8 cellular contexts compared by ENCODE assay signal in the genomic region with DNA sequence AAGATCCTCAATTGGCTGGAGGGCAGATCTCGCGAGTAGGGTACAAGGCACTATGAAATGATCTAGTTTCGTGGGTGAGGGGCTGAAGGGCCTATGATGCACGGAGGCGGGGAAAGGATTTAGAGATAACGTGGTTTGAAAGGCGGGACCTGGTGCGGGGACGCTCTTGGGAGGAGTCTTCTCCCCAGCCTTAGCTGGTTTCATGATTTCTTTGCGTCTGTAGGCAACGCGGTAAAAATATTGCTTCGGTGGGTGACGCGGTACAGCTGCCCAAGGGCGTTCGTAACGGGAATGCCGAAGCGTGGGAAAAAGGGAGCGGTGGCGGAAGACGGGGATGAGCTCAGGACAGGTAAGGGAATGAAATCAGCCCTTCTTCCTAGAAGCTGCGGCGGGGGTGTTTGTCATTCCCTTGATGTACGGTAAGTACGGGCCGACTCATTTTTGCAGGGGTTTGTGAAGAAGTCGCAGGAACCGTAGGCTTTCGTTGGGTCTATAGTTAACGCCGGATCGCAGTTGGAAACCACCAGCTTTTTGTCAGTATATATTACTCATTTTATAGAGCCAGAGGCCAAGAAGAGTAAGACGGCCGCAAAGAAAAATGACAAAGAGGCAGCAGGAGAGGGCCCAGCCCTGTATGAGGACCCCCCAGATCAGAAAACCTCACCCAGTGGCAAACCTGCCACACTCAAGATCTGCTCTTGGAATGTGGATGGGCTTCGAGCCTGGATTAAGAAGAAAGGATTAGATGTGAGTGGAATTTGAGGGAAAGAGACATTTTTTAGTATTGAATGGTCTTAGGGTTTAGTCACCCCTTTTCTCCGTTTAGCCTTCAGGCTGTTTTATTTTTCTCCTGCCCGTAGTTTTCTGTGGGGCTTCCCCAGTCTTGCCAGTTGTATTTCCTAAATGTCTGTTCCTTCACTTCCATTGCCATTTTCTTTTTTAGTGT. TPM values are rescaled to one million over a fixed set of nuclear protein-coding genes. Genes with fewer than 3 reads are reported as not detected.
DNase-seq lines count a peak whose midpoint lies in the region; ATAC-seq lines count a peak whose summit lies in the region.

No MANE protein-coding gene starts in this region.

- H3K9me3 Mint-ChIP-seq in natural killer cell treated with Interleukin-12 subunit alpha and Interleukin-12 subunit beta and Interleukin-15 and Interleukin-18, amount 100 ng/mL, for 72 hours: no peaks in the 10 kb centered on the region

- H3K36me3 Mint-ChIP-seq in natural killer cell treated with Interleukin-12 subunit alpha and Interleukin-12 subunit beta and Interleukin-15 and Interleukin-18, amount 100 ng/mL, for 72 hours: peaks cover 15% of the 10 kb centered on the region

- H3K27ac Mint-ChIP-seq in natural killer cell treated with Interleukin-12 subunit alpha and Interleukin-12 subunit beta and Interleukin-15 and Interleukin-18, amount 100 ng/mL, for 72 hours: no peak overlapping the region

- H3K4me3 Mint-ChIP-seq in natural killer cell treated with Interleukin-12 subunit alpha and Interleukin-12 subunit beta and Interleukin-15 and Interleukin-18, amount 100 ng/mL, for 72 hours: no peak overlapping the region

- peaks cover 24% of the 10 kb centered on the region in 2 donors for H3K4me1 Mint-ChIP-seq in natural killer cell treated with Interleukin-12 subunit alpha and Interleukin-12 subunit beta and Interleukin-15 and Interleukin-18, amount 100 ng/mL, for 72 hours (ENCODE audit: low read depth in 2 of 2)

- ATAC-seq in GM19397 (IDR thresholded peaks at IDR 0.05; ENCODE audit: unreplicated experiment) (peak; percentile 49), HG03439 (IDR thresholded peaks at IDR 0.05; ENCODE audit: unreplicated experiment) (peak; percentile 47)
- peak; percentile 74 to 77 for ATAC-seq in natural killer cell treated with Interleukin-12 subunit alpha and Interleukin-12 subunit beta and Interleukin-15 and Interleukin-18, amount 100 ng/mL, for 72 hours

- no peaks in the 10 kb centered on the region for H3K27me3 Mint-ChIP-seq in natural killer cell treated with Interleukin-12 subunit alpha and Interleukin-12 subunit beta and Interleukin-15 and Interleukin-18, amount 100 ng/mL, for 72 hours

- DNase-seq in NCI-H1436 (lab: John Stamatoyannopoulos, UW): peak; percentile 84
- no peak for DNase-seq in NCI-H1436 treated with DMSO at 0.1 percent for 48 hours (lab: John Stamatoyannopoulos, UW)
- peak; percentile 80 for DNase-seq in RPMI7951 (ENCODE audit: low read depth)
- peak; percentile 78 for DNase-seq in epidermal melanocyte (ENCODE audit: insufficient read length, low spot score)
- peak; percentile 62 for DNase-seq in natural killer cell treated with Interleukin-12 subunit alpha and Interleukin-12 subunit beta and Interleukin-15 and Interleukin-18, amount 100 ng/mL, for 72 hours (ENCODE audit: low spot score)
- no peak for DNase-seq in mucosa of gallbladder (ENCODE audit: low spot score)

RNA-seq across cellular contexts. Expression of a gene that starts 0.6 kb away (rescaled TPM):
- 41.7 and 49.5 TPM in 2 replicates for total RNA-seq in RPMI7951 (2014; rRNA removed; shearing (Covaris generic))
- total RNA-seq in natural killer cell treated with Interleukin-12 subunit alpha and Interleukin-12 subunit beta and Interleukin-15 and Interleukin-18, amount 100 ng/mL, for 72 hours: 100 to 1,000 TPM; 130 to 151 TPM
- 129 TPM for total RNA-seq in mucosa of gallbladder

RNA-seq across cellular contexts. Expression of a gene that starts 1.0 kb away (rescaled TPM):
- total RNA-seq in RPMI7951 (2014; rRNA removed; shearing (Covaris generic)): 19.9 and 26.9 TPM in 2 replicates
- total RNA-seq in natural killer cell treated with Interleukin-12 subunit alpha and Interleukin-12 subunit beta and Interleukin-15 and Interleukin-18, amount 100 ng/mL, for 72 hours: 10 to 100 TPM; 43.1 to 78.0 TPM
- total RNA-seq in mucosa of gallbladder: 35.4 TPM

RNA-seq across cellular contexts. Expression of a gene that starts 5.6 kb away (rescaled TPM):
- total RNA-seq in RPMI7951 (2014; rRNA removed; shearing (Covaris generic)): 16.5 and 22.9 TPM in 2 replicates
- total RNA-seq in natural killer cell treated with Interleukin-12 subunit alpha and Interleukin-12 subunit beta and Interleukin-15 and Interleukin-18, amount 100 ng/mL, for 72 hours: 10 to 100 TPM; 33.3 to 34.5 TPM
- 44.3 TPM for total RNA-seq in mucosa of gallbladder

RNA-seq across cellular contexts. Expression of a gene that starts 13.6 kb away (rescaled TPM):
- total RNA-seq in RPMI7951 (2014; rRNA removed; shearing (Covaris generic)): 42.3 and 45.0 TPM in 2 replicates
- total RNA-seq in natural killer cell treated with Interleukin-12 subunit alpha and Interleukin-12 subunit beta and Interleukin-15 and Interleukin-18, amount 100 ng/mL, for 72 hours: 100 to 1,000 TPM; 124 to 199 TPM
- total RNA-seq in mucosa of gallbladder: 61.5 TPM

RNA-seq across cellular contexts. Expression of a gene that starts 19.7 kb away (rescaled TPM):
- not detected in 2 replicates for total RNA-seq in RPMI7951 (2014; rRNA removed; shearing (Covaris generic))
- under 1 TPM; 0.22 to 0.43 TPM for total RNA-seq in natural killer cell treated with Interleukin-12 subunit alpha and Interleukin-12 subunit beta and Interleukin-15 and Interleukin-18, amount 100 ng/mL, for 72 hours
- 0.92 TPM for total RNA-seq in mucosa of gallbladder

Comparison
In these comparisons a context has a peak if more than half of its experiments do, and no peak if none do; other contexts are left out.
1. DNase-seq: peak in NCI-H1436 (single experiment), RPMI7951 (single experiment), epidermal melanocyte (single experiment) and natural killer cell treated with Interleukin-12 subunit alpha and Interleukin-12 subunit beta and Interleukin-15 and Interleukin-18, amount 100 ng/mL, for 72 hours (single experiment); none in NCI-H1436 treated with DMSO at 0.1 percent for 48 hours (single experiment) and mucosa of gallbladder (single experiment).
2. Peak in every context shown above with its lines, with median percentiles within 50 percentile points of each other: ATAC-seq.